ENCODE assay signal across 21 cellular contexts in genomic region chr19:56159009-56159501, GRCh38. TPM values are rescaled to one million over a fixed set of nuclear protein-coding genes. Genes with fewer than 3 reads are reported as not detected.
DNase-seq lines count a peak whose midpoint lies in the region; ATAC-seq and TF ChIP-seq lines count a peak whose summit lies in the region.
"Had no signal": no experiment of that assay in that cellular context is flagged by ENCODE, and none has a peak within 500 bp of the region (broad histone marks: within the 10 kb centered on the region; RNA-seq: fewer than 3 reads in every experiment).

No MANE protein-coding gene starts in this region.

- no peak for TF ChIP-seq EP300 in Ishikawa (IDR thresholded peaks at IDR 0.05; ENCODE audit: borderline replicate concordance)

- no peak for TF ChIP-seq RAD21 in Ishikawa (IDR thresholded peaks at IDR 0.05; ENCODE audit: low read depth)

- DNase-seq in Calu3 (no peak), amniotic epithelial cell (ENCODE audit: low read depth) (peak; percentile 22), kidney tubule cell (ENCODE audit: low spot score) (peak; percentile 47), prostate gland (ENCODE audit: low spot score) (no peak)
- no peak for DNase-seq in activated CD4-positive, CD25-positive, alpha-beta regulatory T cell (lab: John Stamatoyannopoulos, UW)
- DNase-seq: CD4-positive, alpha-beta memory T cell; NCI-H1417; NCI-H187; NCI-H2107; NCI-H2227 treated with DMSO at 0.1 percent for 48 hours; NCI-H524; NCI-H82; OCI-M1; SIG-M5 had no signal

- TF ChIP-seq CTCF in Calu3 (IDR thresholded peaks at IDR 0.05; ENCODE audit: unreplicated experiment), result no peak
- no peak for TF ChIP-seq CTCF in prostate gland (IDR thresholded peaks at IDR 0.05)

- ATAC-seq in HG02678 (IDR thresholded peaks at IDR 0.05; ENCODE audit: unreplicated experiment) (no peak), HG03439 (IDR thresholded peaks at IDR 0.05; ENCODE audit: unreplicated experiment) (no peak)
- ATAC-seq: A549, SK-N-SH treated with all-trans-retinoic acid at 6 μM for 48 hours had no signal

- H3K36me3 ChIP-seq in prostate gland, result peaks cover 0 to 13% of the 10 kb centered on the region in 2 donors

- WGBS in prostate gland, result 93% methylated on average over 8 of the region's 8 CpGs

- H3K27ac Mint-ChIP-seq in Calu3 (ENCODE audit: unreplicated experiment), result peak overlapping the region; percentile 1

- H3K4me3 Mint-ChIP-seq in Calu3 (ENCODE audit: low read depth, unreplicated experiment), result no peak overlapping the region
- H3K4me3 Mint-ChIP-seq: CD4-positive, alpha-beta memory T cell had no signal

- H3K4me3 ChIP-seq in prostate gland, result no peak overlapping the region
- H3K4me3 ChIP-seq: A549 had no signal

- peaks cover 57% of the 10 kb centered on the region for H3K36me3 Mint-ChIP-seq in Calu3 (ENCODE audit: insufficient read depth, unreplicated experiment)

- H3K27ac ChIP-seq in prostate gland, result no peak overlapping the region
- H3K27ac ChIP-seq: A549, RWPE1 had no signal

- CTCF ChIA-PET in Calu3 (lab: Charles Lee), result no interaction called here

- H3K9me3 ChIP-seq in prostate gland, result no peaks in the 10 kb centered on the region
- H3K9me3 ChIP-seq: A549 had no signal

- no peaks in the 10 kb centered on the region for H3K4me1 ChIP-seq in prostate gland (replicated peaks)
- H3K4me1 ChIP-seq: A549 had no signal

- H3K9me3 Mint-ChIP-seq in Calu3 (ENCODE audit: low read depth, unreplicated experiment), result peaks cover 3% of the 10 kb centered on the region
- H3K9me3 Mint-ChIP-seq: CD4-positive, alpha-beta memory T cell had no signal

- H3K27me3 Mint-ChIP-seq in Calu3 (ENCODE audit: unreplicated experiment), result no peaks in the 10 kb centered on the region

- TF ChIP-seq POLR2A in prostate gland (IDR thresholded peaks at IDR 0.05), result no peak

- intact Hi-C loops in Calu3 (cut with micrococcal nuclease; ENCODE audit: unreplicated experiment) (no loop called here), prostate gland (cut with DNase I) (loop anchor here (5.0 kb wide), 1 partner anchor 47 kb away; no protein-coding TSS in a partner anchor)

- H3K4me1 Mint-ChIP-seq in Calu3 (ENCODE audit: low read depth, unreplicated experiment), result no peaks in the 10 kb centered on the region

- no peaks in the 10 kb centered on the region for H3K27me3 ChIP-seq in prostate gland (replicated peaks; ENCODE audit: insufficient read depth)

- no TSS peak for BruUV-seq in Calu3 (replicated peaks; lab: Mats Ljungman, UMichigan)

TF ChIP-seq in Ishikawa, 13 proteins besides CTCF, POLR2A, EP300 and RAD21:
- TF ChIP-seq NFIC (IDR thresholded peaks at IDR 0.05) (no peak), EGR1 (IDR thresholded peaks at IDR 0.05) (peak; percentile 41; the same call in 1 of the 2 replicates)

RNA-seq across cellular contexts. Expression of gene GALP, which starts 16.8 kb away (rescaled TPM):
- total RNA-seq in Calu3 (2022), result not detected in 2 replicates
- not detected for total RNA-seq in prostate gland
- total RNA-seq: CD4-positive, alpha-beta memory T cell; M059J had no signal

RNA-seq across cellular contexts. Expression of gene ZNF444, which starts 18.0 kb away (rescaled TPM):
- total RNA-seq in Calu3 (2022) (78.6 and 79.1 TPM in 2 replicates), prostate gland (100 to 1,000 TPM in 1 of 2 donors, 10 to 100 TPM in 1; 62.0 to 105 TPM)

RNA-seq across cellular contexts. Expression of gene ZNF787, which starts 38.0 kb away (rescaled TPM):
- total RNA-seq in Calu3 (2022) (68.5 and 77.3 TPM in 2 replicates), prostate gland (10 to 100 TPM; 28.2 to 47.5 TPM)

RNA-seq across cellular contexts. Expression of gene ZSCAN5B, which starts 38.5 kb away (rescaled TPM):
- total RNA-seq in Calu3 (2022), result not detected in 2 replicates
- 1 to 10 TPM in 1 of 2 donors, not detected in 1; 1.9 TPM for total RNA-seq in prostate gland
- total RNA-seq: CD4-positive, alpha-beta memory T cell; M059J had no signal

RNA-seq across cellular contexts. Expression of gene ZSCAN5C, which starts 43.0 kb away (rescaled TPM):
- total RNA-seq in Calu3 (2022), result not detected in 2 replicates
- total RNA-seq in prostate gland, result not detected
- total RNA-seq: CD4-positive, alpha-beta memory T cell; M059J had no signal

Comparison
In these comparisons a context has a peak if more than half of its experiments do, and no peak if none do; other contexts are left out.
1. DNase-seq: peak in amniotic epithelial cell (single experiment) and kidney tubule cell (single experiment); none in Calu3 (single experiment), activated CD4-positive, CD25-positive, alpha-beta regulatory T cell (0 of 4) and prostate gland (single experiment).